7 cellular contexts compared by ENCODE assay signal in genomic region chr6:83192871-83193746, GRCh38.
A peak's percentile ranks its signal among the peaks of the same experiment; 100 is the strongest.
DNase-seq lines count a peak whose midpoint lies in the region; ATAC-seq and TF ChIP-seq lines count a peak whose summit lies in the region.

Gene PGM3 (minus strand): TSS chr6:83193265. CDS start chr6:83191012, 2,253 bp downstream.
Gene RWDD2A (plus strand): TSS chr6:83193357. CDS start chr6:83194452, 1,095 bp downstream.

- H3K4me3 ChIP-seq in retinal pigment epithelial cell (ENCODE audit: low read length): peak within 1 kb of the TSS; percentile 90

- ATAC-seq in GM18511 (IDR thresholded peaks at IDR 0.05; ENCODE audit: unreplicated experiment) (peak; percentile 97), HG02943 (IDR thresholded peaks at IDR 0.05; ENCODE audit: low read depth, unreplicated experiment) (peak; percentile 97)

- TF ChIP-seq CTCF in retinal pigment epithelial cell (conservative IDR thresholded peaks at IDR 0.05; ENCODE audit: low read depth, low read length): no peak

- DNase-seq in NCI-H187 treated with DMSO at 0.1 percent for 48 hours (lab: John Stamatoyannopoulos, UW): peak; percentile 16
- peak; percentile 79 for DNase-seq in T1000 (lab: John Stamatoyannopoulos, UW)
- DNase-seq in astrocyte of the hippocampus (ENCODE audit: low read depth, low spot score): peak; percentile 96
- peak; percentile 89 to 90 for DNase-seq in hippocampal formation (lab: John Stamatoyannopoulos, UW)
- peak; percentile 52 for DNase-seq in retinal pigment epithelial cell (ENCODE audit: low read depth)

Comparison
In these comparisons a context has a peak if more than half of its experiments do, and no peak if none do; other contexts are left out.
1. Peak in every context shown above with its lines: DNase-seq, ATAC-seq and H3K4me3 ChIP-seq.
2. DNase-seq: peak in every context shown above with its lines; median percentile 96 in astrocyte of the hippocampus; 90 in hippocampal formation; 79 in T1000; 52 in retinal pigment epithelial cell; 16 in NCI-H187 treated with DMSO at 0.1 percent for 48 hours.